In genomic region chr14:92801917-92802316, GRCh38 we compare ENCODE assay signal across 18 cellular contexts. TPM values are rescaled to one million over a fixed set of nuclear protein-coding genes. Genes with fewer than 3 reads are reported as not detected.
DNase-seq lines count a peak whose midpoint lies in the region; ATAC-seq and TF ChIP-seq lines count a peak whose summit lies in the region.
"Had no signal": no experiment of that assay in that cellular context is flagged by ENCODE, and none has a peak within 500 bp of the region (broad histone marks: within the 10 kb centered on the region; RNA-seq: fewer than 3 reads in every experiment).

No MANE protein-coding gene starts in this region.

- H3K4me2 ChIP-seq in IMR-90 (ENCODE audit: low read depth, low read length) (peak overlapping the region; percentile 50), parathyroid adenoma (ENCODE audit: low read length) (peak overlapping the region; percentile 12)

- H3K56ac ChIP-seq in IMR-90 (ENCODE audit: extremely low read depth, insufficient read depth, low read length): no peak overlapping the region

- H3K23ac ChIP-seq in IMR-90 (ENCODE audit: low read depth, low read length): no peak overlapping the region

- no peak overlapping the region for H2BK20ac ChIP-seq in IMR-90 (ENCODE audit: low read depth, low read length)

- POLR2A ChIA-PET in activated CD4-positive, alpha-beta T cell treated with anti-CD3 and anti-CD28 coated beads for 36 hours (lab: Charles Lee): no interaction called here
- POLR2A ChIA-PET in IMR-90 (lab: Charles Lee; ENCODE audit: unreplicated experiment): no interaction called here

- H3K36me3 ChIP-seq in IMR-90 (ENCODE audit: control insufficient read depth, insufficient read depth, low read length) (peaks cover 28% of the 10 kb centered on the region), parathyroid adenoma (ENCODE audit: control insufficient read depth, insufficient read depth, low read length) (no peaks in the 10 kb centered on the region)

- no peak for TF ChIP-seq POLR2A in IMR-90 (IDR thresholded peaks at IDR 0.05; ENCODE audit: low read depth, low read length)

- no peak overlapping the region for H3K9ac ChIP-seq in IMR-90 (ENCODE audit: low read depth, low read length)
- no peak overlapping the region for H3K9ac ChIP-seq in parathyroid adenoma
- H3K9ac ChIP-seq: BLaER1 treated with 17β-estradiol and CSF1 and Interleukin-3, amounts not matched to agents 10 nM and 100 nM had no signal

- no TSS peak for BruUV-seq in IMR-90 (replicated peaks; lab: Mats Ljungman, UMichigan)

- H3K9me3 Mint-ChIP-seq in activated CD4-positive, alpha-beta T cell treated with anti-CD3 and anti-CD28 coated beads for 36 hours (ENCODE audit: low read depth): no peaks in the 10 kb centered on the region
- no peaks in the 10 kb centered on the region for H3K9me3 Mint-ChIP-seq in effector memory CD8-positive, alpha-beta T cell
- H3K9me3 Mint-ChIP-seq: activated B cell treated with CpG ODN at 0.5 μM for 24 hours, H9, type B pancreatic cell had no signal

- peaks cover 23% of the 10 kb centered on the region for H3K79me2 ChIP-seq in parathyroid adenoma

- dilution Hi-C loops in IMR-90 (cut with HindIII; ENCODE audit: low sequenced_read_pairs, unreplicated experiment): no loop called here

- no peak overlapping the region for H2BK5ac ChIP-seq in IMR-90 (ENCODE audit: low read depth, low read length, poor library complexity, severe bottlenecking)

- H4K8ac ChIP-seq in IMR-90 (ENCODE audit: low read depth in 2 of 2, low read length in 2 of 2): no peak overlapping the region

- H3K27me3 ChIP-seq in IMR-90 (ENCODE audit: control insufficient read depth, insufficient read depth, low read length): no peaks in the 10 kb centered on the region
- no peaks in the 10 kb centered on the region for H3K27me3 ChIP-seq in parathyroid adenoma (ENCODE audit: control insufficient read depth, insufficient read depth, low read length)
- H3K27me3 ChIP-seq: BLaER1 treated with 17β-estradiol and CSF1 and Interleukin-3, amounts not matched to agents 10 nM and 100 nM; heart left ventricle; sigmoid colon; stomach had no signal

- no peak overlapping the region for H2AK5ac ChIP-seq in IMR-90 (ENCODE audit: low read depth, low read length)

- H3K14ac ChIP-seq in IMR-90 (replicated peaks; ENCODE audit: low read depth, low read length): no peak overlapping the region

- no peak for ATAC-seq in activated CD4-positive, alpha-beta T cell treated with anti-CD3 and anti-CD28 coated beads for 36 hours
- ATAC-seq in IMR-90 (ENCODE audit: low read depth): no peak
- ATAC-seq in effector memory CD8-positive, alpha-beta T cell (replicated peaks): no peak
- ATAC-seq: heart left ventricle had no signal

- H3K27ac ChIP-seq in IMR-90 (ENCODE audit: insufficient read depth, low read length) (no peak overlapping the region), parathyroid adenoma (no peak overlapping the region)
- H3K27ac ChIP-seq: BLaER1 treated with 17β-estradiol and CSF1 and Interleukin-3, amounts not matched to agents 10 nM and 100 nM; heart left ventricle; sigmoid colon; stomach had no signal

- no peak overlapping the region for H4K91ac ChIP-seq in IMR-90 (ENCODE audit: insufficient read depth, low read depth, low read length)

- H3K4me1 ChIP-seq in IMR-90 (ENCODE audit: control insufficient read depth, insufficient read depth, low read length): 0 out of 2 replicates have a peak, but pooled peaks cover 2% of the 10 kb centered on the region
- no peaks in the 10 kb centered on the region for H3K4me1 ChIP-seq in parathyroid adenoma

- no peak for DNase-seq in activated CD4-positive, alpha-beta T cell treated with anti-CD3 and anti-CD28 coated beads for 36 hours
- no peak for DNase-seq in activated CD4-positive, alpha-beta T cell treated with anti-CD3 and anti-CD28 coated beads, Interleukin-2, amount 50 U/mL, for 4 hours
- DNase-seq in IMR-90 (no peak), NCI-H2227 treated with DMSO at 0.1 percent for 48 hours (lab: John Stamatoyannopoulos, UW) (no peak), kidney glomerular epithelial cell (lab: John Stamatoyannopoulos, UW) (no peak), activated gamma-delta T cell (lab: John Stamatoyannopoulos, UW) (no peak)
- no peak for DNase-seq in effector memory CD8-positive, alpha-beta T cell
- DNase-seq: activated B cell treated with CpG ODN at 0.5 μM for 24 hours; activated effector memory CD4-positive, alpha-beta T cell treated with anti-CD3 and anti-CD28 coated beads, Interleukin-2, amount 50 U/mL, for 16 hours; H9; heart left ventricle; NCI-H1417 treated with DMSO at 0.1 percent for 48 hours; NCI-H526; sigmoid colon; stomach had no signal

- no peak overlapping the region for H2BK15ac ChIP-seq in IMR-90 (ENCODE audit: low read depth, low read length)

- intact Hi-C loops in activated CD4-positive, alpha-beta T cell treated with anti-CD3 and anti-CD28 coated beads for 36 hours (cut with DNase I, micrococcal nuclease): no loop called here
- intact Hi-C loops in IMR-90 (cut with micrococcal nuclease): loop anchor here (5.0 kb wide), 1 partner anchor 35 kb away; no protein-coding TSS in a partner anchor

- no peak overlapping the region for H3K18ac ChIP-seq in IMR-90 (ENCODE audit: low read depth, low read length)

- no peak overlapping the region for H2AK9ac ChIP-seq in IMR-90 (replicated peaks; ENCODE audit: low read depth, low read length, poor library complexity)

- TF ChIP-seq CTCF in IMR-90 (conservative IDR thresholded peaks at IDR 0.05; ENCODE audit: low read depth, low read length) (no peak), parathyroid adenoma (IDR thresholded peaks at IDR 0.05) (no peak)

- CTCF ChIA-PET in activated CD4-positive, alpha-beta T cell treated with anti-CD3 and anti-CD28 coated beads for 36 hours (lab: Charles Lee): no interaction called here
- CTCF ChIA-PET in IMR-90 (lab: Yijun Ruan, JAX): no interaction called here

- no peak for TF ChIP-seq RAD21 in IMR-90 (IDR thresholded peaks at IDR 0.05; ENCODE audit: low read length)

- H4K5ac ChIP-seq in IMR-90 (ENCODE audit: low read depth, low read length): no peak overlapping the region

- H3K4me3 Mint-ChIP-seq in activated CD4-positive, alpha-beta T cell treated with anti-CD3 and anti-CD28 coated beads for 36 hours: peak overlapping the region; percentile 3
- peak overlapping the region; percentile 15 to 55 for H3K4me3 Mint-ChIP-seq in effector memory CD8-positive, alpha-beta T cell
- H3K4me3 Mint-ChIP-seq: activated B cell treated with CpG ODN at 0.5 μM for 24 hours, H9, type B pancreatic cell had no signal

- no peak overlapping the region for H3K4me3 ChIP-seq in IMR-90 (ENCODE audit: insufficient read depth, low read depth, low read length)
- H3K4me3 ChIP-seq in parathyroid adenoma (ENCODE audit: low read depth, low read length): no peak overlapping the region
- H3K4me3 ChIP-seq: BLaER1 treated with 17β-estradiol and CSF1 and Interleukin-3, amounts not matched to agents 10 nM and 100 nM; heart left ventricle; sigmoid colon; stomach had no signal

- peaks cover 15 to 49% of the 10 kb centered on the region in 2 experiments; a peak in 3 of 4 replicates for H3K79me1 ChIP-seq in IMR-90 (ENCODE audit: low read depth in 1 of 2, low read length in 2 of 2)

- H3K9me1 ChIP-seq in IMR-90 (ENCODE audit: insufficient read depth, low read length): peaks cover 3% of the 10 kb centered on the region; the same call in 1 of the 2 replicates

- peaks cover 59% of the 10 kb centered on the region for H3K4me1 Mint-ChIP-seq in activated CD4-positive, alpha-beta T cell treated with anti-CD3 and anti-CD28 coated beads for 36 hours
- H3K4me1 Mint-ChIP-seq in effector memory CD8-positive, alpha-beta T cell (ENCODE audit: low read depth in 2 of 2): peaks cover 32 to 51% of the 10 kb centered on the region in 2 donors

- in situ Hi-C loops in IMR-90 (cut with MboI; ENCODE audit: low sequenced_read_pairs): loop anchor here (25.0 kb wide), 1 partner anchor 1315 kb away; no protein-coding TSS in a partner anchor

- H3K27ac Mint-ChIP-seq in activated CD4-positive, alpha-beta T cell treated with anti-CD3 and anti-CD28 coated beads for 36 hours: no peak overlapping the region
- H3K27ac Mint-ChIP-seq in effector memory CD8-positive, alpha-beta T cell: peak overlapping the region in 1 of 2 donors; percentile 42
- H3K27ac Mint-ChIP-seq: activated B cell treated with CpG ODN at 0.5 μM for 24 hours, H9, type B pancreatic cell had no signal

- no peak overlapping the region for H2BK120ac ChIP-seq in IMR-90 (ENCODE audit: low read depth, low read length)

- H4K20me1 ChIP-seq in IMR-90 (ENCODE audit: insufficient read depth, low read length): peaks cover 49% of the 10 kb centered on the region

- peaks cover 49% of the 10 kb centered on the region for H3K36me3 Mint-ChIP-seq in activated CD4-positive, alpha-beta T cell treated with anti-CD3 and anti-CD28 coated beads for 36 hours (ENCODE audit: low read depth)
- H3K36me3 Mint-ChIP-seq in effector memory CD8-positive, alpha-beta T cell (ENCODE audit: insufficient read depth): peaks cover 56% of the 10 kb centered on the region

- H3K27me3 Mint-ChIP-seq in activated CD4-positive, alpha-beta T cell treated with anti-CD3 and anti-CD28 coated beads for 36 hours: no peaks in the 10 kb centered on the region
- no peaks in the 10 kb centered on the region for H3K27me3 Mint-ChIP-seq in effector memory CD8-positive, alpha-beta T cell
- H3K27me3 Mint-ChIP-seq: activated B cell treated with CpG ODN at 0.5 μM for 24 hours, type B pancreatic cell had no signal

- H3K4ac ChIP-seq in IMR-90 (ENCODE audit: low read depth, low read length): no peak overlapping the region

- H2AFZ ChIP-seq in IMR-90 (replicated peaks; ENCODE audit: low read length, poor library complexity): no peak overlapping the region
- H2AFZ ChIP-seq in parathyroid adenoma: no peak overlapping the region

- H3K9me3 ChIP-seq in IMR-90 (ENCODE audit: control insufficient read depth, insufficient read depth, low read length) (no peaks in the 10 kb centered on the region), parathyroid adenoma (ENCODE audit: control insufficient read depth, low read length) (no peaks in the 10 kb centered on the region)
- H3K9me3 ChIP-seq: sigmoid colon, stomach had no signal

TF ChIP-seq in IMR-90, 13 proteins besides CTCF, POLR2A, EP300 and RAD21:
- TF ChIP-seq MAFK (IDR thresholded peaks at IDR 0.05; ENCODE audit: low read depth, low read length) (peak; percentile 69; the same call in 1 of the 2 replicates), BHLHE40 (IDR thresholded peaks at IDR 0.05; ENCODE audit: low read depth, low read length) (no peak)

RNA-seq across cellular contexts. Expression of gene GOLGA5, which starts 7.8 kb away (rescaled TPM):
- 10 to 100 TPM; 20.3 to 23.5 TPM for total RNA-seq in activated CD4-positive, alpha-beta T cell treated with anti-CD3 and anti-CD28 coated beads for 36 hours
- 59.5 and 70.8 TPM in 2 replicates for total RNA-seq in IMR-90 (2012; rRNA removed)
- polyA plus RNA-seq in IMR-90 (2012; rRNA removed): 30.4 and 35.0 TPM in 2 replicates
- polyA plus RNA-seq in IMR-90 (2012; cell fraction: cytosol; rRNA removed): 9.1 and 14.6 TPM in 2 replicates
- 2.6 and 20.7 TPM in 2 replicates for polyA plus RNA-seq in IMR-90 (2012; cell fraction: nucleus; rRNA removed; ENCODE audit: low replicate concordance)

RNA-seq across cellular contexts. Expression of gene LGMN, which starts 53.5 kb away (rescaled TPM):
- total RNA-seq in activated CD4-positive, alpha-beta T cell treated with anti-CD3 and anti-CD28 coated beads for 36 hours: 1 to 10 TPM; 3.2 to 5.6 TPM
- 18.9 and 19.2 TPM in 2 replicates for total RNA-seq in IMR-90 (2012; rRNA removed)
- polyA plus RNA-seq in IMR-90 (2012; rRNA removed): 37.9 and 39.3 TPM in 2 replicates
- polyA plus RNA-seq in IMR-90 (2012; cell fraction: cytosol; rRNA removed): 29.3 and 30.0 TPM in 2 replicates
- 23.0 and 24.2 TPM in 2 replicates for polyA plus RNA-seq in IMR-90 (2012; cell fraction: nucleus; rRNA removed; ENCODE audit: low replicate concordance)
